1 cellular context compared by ENCODE assay signal in genomic region chr14:24885410-24885913, GRCh38.
TF ChIP-seq lines count a peak whose summit lies in the region.

No MANE protein-coding gene starts in this region.

TF ChIP-seq in HepG2, 621 proteins besides CTCF, POLR2A, EP300 and RAD21 (continued from another document and continues in another):
- TF ChIP-seq, protein P1, sequence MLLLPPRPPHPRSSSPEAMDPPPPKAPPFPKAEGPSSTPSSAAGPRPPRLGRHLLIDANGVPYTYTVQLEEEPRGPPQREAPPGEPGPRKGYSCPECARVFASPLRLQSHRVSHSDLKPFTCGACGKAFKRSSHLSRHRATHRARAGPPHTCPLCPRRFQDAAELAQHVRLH (CRISPR knock-in tag; IDR thresholded peaks at IDR 0.05; ENCODE audit: borderline replicate concordance, low read depth) = 0 out of 2 replicates have a peak, but pooled peaks have one; percentile 43
- TF ChIP-seq ZNF850 (CRISPR knock-in tag; conservative IDR thresholded peaks at IDR 0.05) (no peak), ZNF674 (CRISPR knock-in tag; IDR thresholded peaks at IDR 0.05; ENCODE audit: low read depth) (no peak), ZIK1 (CRISPR knock-in tag; IDR thresholded peaks at IDR 0.05; ENCODE audit: borderline replicate concordance, low read depth) (no peak), LRRFIP1 (CRISPR knock-in tag; conservative IDR thresholded peaks at IDR 0.05) (no peak), SALL1 (CRISPR knock-in tag; IDR thresholded peaks at IDR 0.05) (peak; percentile 61; the same call in 1 of the 2 replicates), ZNF646 (CRISPR knock-in tag; IDR thresholded peaks at IDR 0.05) (no peak), KMT2B (CRISPR knock-in tag; IDR thresholded peaks at IDR 0.05) (no peak), BCL6 (CRISPR knock-in tag; IDR thresholded peaks at IDR 0.05) (peak; percentile 82), ZSCAN30 (CRISPR knock-in tag; IDR thresholded peaks at IDR 0.05) (0 out of 2 replicates have a peak, but pooled peaks have one; percentile 68), JUNB (CRISPR knock-in tag; IDR thresholded peaks at IDR 0.05; ENCODE audit: borderline replicate concordance) (no peak), ZXDC (CRISPR knock-in tag; IDR thresholded peaks at IDR 0.05) (no peak), ZBTB21 (CRISPR knock-in tag; IDR thresholded peaks at IDR 0.05) (peak; percentile 75; the same call in 1 of the 2 replicates), ZNF567 (CRISPR knock-in tag; IDR thresholded peaks at IDR 0.05; ENCODE audit: borderline replicate concordance) (peak; percentile 84; the same call in 1 of the 2 replicates), SOX6 (IDR thresholded peaks at IDR 0.05) (no peak), SOX6 (CRISPR knock-in tag; IDR thresholded peaks at IDR 0.05) (peak; percentile 95), NFIB (CRISPR knock-in tag; IDR thresholded peaks at IDR 0.05; ENCODE audit: borderline replicate concordance) (no peak), KDM2A (CRISPR knock-in tag; IDR thresholded peaks at IDR 0.05; ENCODE audit: borderline replicate concordance, low read depth) (no peak), KDM1A (CRISPR knock-in tag; IDR thresholded peaks at IDR 0.05) (peak; percentile 62; the same call in 1 of the 2 replicates), ZNF138 (CRISPR knock-in tag; IDR thresholded peaks at IDR 0.05; ENCODE audit: low read depth) (no peak), ZNF678 (CRISPR knock-in tag; IDR thresholded peaks at IDR 0.05) (no peak), ZNF546 (CRISPR knock-in tag; conservative IDR thresholded peaks at IDR 0.05) (no peak), PHB2 (IDR thresholded peaks at IDR 0.05; ENCODE audit: partially characterized antibody) (no peak), NCOA2 (CRISPR knock-in tag; IDR thresholded peaks at IDR 0.05) (peak; percentile 64; the same call in 1 of the 2 replicates)
- TF ChIP-seq, protein P2, sequence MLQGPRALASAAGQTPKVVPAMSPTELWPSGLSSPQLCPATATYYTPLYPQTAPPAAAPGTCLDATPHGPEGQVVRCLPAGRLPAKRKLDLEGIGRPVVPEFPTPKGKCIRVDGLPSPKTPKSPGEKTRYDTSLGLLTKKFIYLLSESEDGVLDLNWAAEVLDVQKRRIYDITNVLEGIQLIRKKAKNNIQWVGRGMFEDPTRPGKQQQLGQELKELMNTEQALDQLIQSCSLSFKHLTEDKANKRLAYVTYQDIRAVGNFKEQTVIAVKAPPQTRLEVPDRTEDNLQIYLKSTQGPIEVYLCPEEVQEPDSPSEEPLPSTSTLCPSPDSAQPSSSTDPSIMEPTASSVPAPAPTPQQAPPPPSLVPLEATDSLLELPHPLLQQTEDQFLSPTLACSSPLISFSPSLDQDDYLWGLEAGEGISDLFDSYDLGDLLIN (CRISPR knock-in tag; IDR thresholded peaks at IDR 0.05; ENCODE audit: borderline replicate concordance) = no peak
- TF ChIP-seq, protein P3, sequence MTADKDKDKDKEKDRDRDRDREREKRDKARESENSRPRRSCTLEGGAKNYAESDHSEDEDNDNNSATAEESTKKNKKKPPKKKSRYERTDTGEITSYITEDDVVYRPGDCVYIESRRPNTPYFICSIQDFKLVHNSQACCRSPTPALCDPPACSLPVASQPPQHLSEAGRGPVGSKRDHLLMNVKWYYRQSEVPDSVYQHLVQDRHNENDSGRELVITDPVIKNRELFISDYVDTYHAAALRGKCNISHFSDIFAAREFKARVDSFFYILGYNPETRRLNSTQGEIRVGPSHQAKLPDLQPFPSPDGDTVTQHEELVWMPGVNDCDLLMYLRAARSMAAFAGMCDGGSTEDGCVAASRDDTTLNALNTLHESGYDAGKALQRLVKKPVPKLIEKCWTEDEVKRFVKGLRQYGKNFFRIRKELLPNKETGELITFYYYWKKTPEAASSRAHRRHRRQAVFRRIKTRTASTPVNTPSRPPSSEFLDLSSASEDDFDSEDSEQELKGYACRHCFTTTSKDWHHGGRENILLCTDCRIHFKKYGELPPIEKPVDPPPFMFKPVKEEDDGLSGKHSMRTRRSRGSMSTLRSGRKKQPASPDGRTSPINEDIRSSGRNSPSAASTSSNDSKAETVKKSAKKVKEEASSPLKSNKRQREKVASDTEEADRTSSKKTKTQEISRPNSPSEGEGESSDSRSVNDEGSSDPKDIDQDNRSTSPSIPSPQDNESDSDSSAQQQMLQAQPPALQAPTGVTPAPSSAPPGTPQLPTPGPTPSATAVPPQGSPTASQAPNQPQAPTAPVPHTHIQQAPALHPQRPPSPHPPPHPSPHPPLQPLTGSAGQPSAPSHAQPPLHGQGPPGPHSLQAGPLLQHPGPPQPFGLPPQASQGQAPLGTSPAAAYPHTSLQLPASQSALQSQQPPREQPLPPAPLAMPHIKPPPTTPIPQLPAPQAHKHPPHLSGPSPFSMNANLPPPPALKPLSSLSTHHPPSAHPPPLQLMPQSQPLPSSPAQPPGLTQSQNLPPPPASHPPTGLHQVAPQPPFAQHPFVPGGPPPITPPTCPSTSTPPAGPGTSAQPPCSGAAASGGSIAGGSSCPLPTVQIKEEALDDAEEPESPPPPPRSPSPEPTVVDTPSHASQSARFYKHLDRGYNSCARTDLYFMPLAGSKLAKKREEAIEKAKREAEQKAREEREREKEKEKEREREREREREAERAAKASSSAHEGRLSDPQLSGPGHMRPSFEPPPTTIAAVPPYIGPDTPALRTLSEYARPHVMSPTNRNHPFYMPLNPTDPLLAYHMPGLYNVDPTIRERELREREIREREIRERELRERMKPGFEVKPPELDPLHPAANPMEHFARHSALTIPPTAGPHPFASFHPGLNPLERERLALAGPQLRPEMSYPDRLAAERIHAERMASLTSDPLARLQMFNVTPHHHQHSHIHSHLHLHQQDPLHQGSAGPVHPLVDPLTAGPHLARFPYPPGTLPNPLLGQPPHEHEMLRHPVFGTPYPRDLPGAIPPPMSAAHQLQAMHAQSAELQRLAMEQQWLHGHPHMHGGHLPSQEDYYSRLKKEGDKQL (CRISPR knock-in tag; IDR thresholded peaks at IDR 0.05; ENCODE audit: low read depth) = no peak; the same call in 1 of the 2 replicates
- TF ChIP-seq, protein P4, sequence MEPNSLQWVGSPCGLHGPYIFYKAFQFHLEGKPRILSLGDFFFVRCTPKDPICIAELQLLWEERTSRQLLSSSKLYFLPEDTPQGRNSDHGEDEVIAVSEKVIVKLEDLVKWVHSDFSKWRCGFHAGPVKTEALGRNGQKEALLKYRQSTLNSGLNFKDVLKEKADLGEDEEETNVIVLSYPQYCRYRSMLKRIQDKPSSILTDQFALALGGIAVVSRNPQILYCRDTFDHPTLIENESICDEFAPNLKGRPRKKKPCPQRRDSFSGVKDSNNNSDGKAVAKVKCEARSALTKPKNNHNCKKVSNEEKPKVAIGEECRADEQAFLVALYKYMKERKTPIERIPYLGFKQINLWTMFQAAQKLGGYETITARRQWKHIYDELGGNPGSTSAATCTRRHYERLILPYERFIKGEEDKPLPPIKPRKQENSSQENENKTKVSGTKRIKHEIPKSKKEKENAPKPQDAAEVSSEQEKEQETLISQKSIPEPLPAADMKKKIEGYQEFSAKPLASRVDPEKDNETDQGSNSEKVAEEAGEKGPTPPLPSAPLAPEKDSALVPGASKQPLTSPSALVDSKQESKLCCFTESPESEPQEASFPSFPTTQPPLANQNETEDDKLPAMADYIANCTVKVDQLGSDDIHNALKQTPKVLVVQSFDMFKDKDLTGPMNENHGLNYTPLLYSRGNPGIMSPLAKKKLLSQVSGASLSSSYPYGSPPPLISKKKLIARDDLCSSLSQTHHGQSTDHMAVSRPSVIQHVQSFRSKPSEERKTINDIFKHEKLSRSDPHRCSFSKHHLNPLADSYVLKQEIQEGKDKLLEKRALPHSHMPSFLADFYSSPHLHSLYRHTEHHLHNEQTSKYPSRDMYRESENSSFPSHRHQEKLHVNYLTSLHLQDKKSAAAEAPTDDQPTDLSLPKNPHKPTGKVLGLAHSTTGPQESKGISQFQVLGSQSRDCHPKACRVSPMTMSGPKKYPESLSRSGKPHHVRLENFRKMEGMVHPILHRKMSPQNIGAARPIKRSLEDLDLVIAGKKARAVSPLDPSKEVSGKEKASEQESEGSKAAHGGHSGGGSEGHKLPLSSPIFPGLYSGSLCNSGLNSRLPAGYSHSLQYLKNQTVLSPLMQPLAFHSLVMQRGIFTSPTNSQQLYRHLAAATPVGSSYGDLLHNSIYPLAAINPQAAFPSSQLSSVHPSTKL (CRISPR knock-in tag; IDR thresholded peaks at IDR 0.05) = peak; percentile 84
- TF ChIP-seq, protein P5, sequence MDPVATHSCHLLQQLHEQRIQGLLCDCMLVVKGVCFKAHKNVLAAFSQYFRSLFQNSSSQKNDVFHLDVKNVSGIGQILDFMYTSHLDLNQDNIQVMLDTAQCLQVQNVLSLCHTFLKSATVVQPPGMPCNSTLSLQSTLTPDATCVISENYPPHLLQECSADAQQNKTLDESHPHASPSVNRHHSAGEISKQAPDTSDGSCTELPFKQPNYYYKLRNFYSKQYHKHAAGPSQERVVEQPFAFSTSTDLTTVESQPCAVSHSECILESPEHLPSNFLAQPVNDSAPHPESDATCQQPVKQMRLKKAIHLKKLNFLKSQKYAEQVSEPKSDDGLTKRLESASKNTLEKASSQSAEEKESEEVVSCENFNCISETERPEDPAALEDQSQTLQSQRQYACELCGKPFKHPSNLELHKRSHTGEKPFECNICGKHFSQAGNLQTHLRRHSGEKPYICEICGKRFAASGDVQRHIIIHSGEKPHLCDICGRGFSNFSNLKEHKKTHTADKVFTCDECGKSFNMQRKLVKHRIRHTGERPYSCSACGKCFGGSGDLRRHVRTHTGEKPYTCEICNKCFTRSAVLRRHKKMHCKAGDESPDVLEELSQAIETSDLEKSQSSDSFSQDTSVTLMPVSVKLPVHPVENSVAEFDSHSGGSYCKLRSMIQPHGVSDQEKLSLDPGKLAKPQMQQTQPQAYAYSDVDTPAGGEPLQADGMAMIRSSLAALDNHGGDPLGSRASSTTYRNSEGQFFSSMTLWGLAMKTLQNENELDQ (CRISPR knock-in tag; IDR thresholded peaks at IDR 0.05; ENCODE audit: borderline replicate concordance) = no peak
